7 cellular contexts compared by ENCODE assay signal in genomic region chr17:17780941-17781590, GRCh38. TPM values are rescaled to one million over a fixed set of nuclear protein-coding genes. Genes with fewer than 3 reads are reported as not detected.
DNase-seq lines count a peak whose midpoint lies in the region; ATAC-seq, FAIRE-seq and TF ChIP-seq lines count a peak whose summit lies in the region.

No MANE protein-coding gene starts in this region.

- ATAC-seq in GM19463 (IDR thresholded peaks at IDR 0.05; ENCODE audit: unreplicated experiment) (no peak), HG02798 (IDR thresholded peaks at IDR 0.05; ENCODE audit: poor library complexity, unreplicated experiment) (no peak)

- no peak for TF ChIP-seq CTCF in endothelial cell of umbilical vein (IDR thresholded peaks at IDR 0.05; ENCODE audit: extremely low read depth in 1 of 2, insufficient read depth in 1 of 2, low read depth in 1 of 2, low read length in 2 of 2)

- peaks cover 30% of the 10 kb centered on the region for H3K4me1 ChIP-seq in endothelial cell of umbilical vein (ENCODE audit: control insufficient read depth, extremely low read depth, insufficient read depth, low read length)

- H2AFZ ChIP-seq in endothelial cell of umbilical vein (ENCODE audit: low read depth, low read length), result no peak overlapping the region

- FAIRE-seq in endothelial cell of umbilical vein (lab: Jason Lieb, UNC), result no peak

- no peak overlapping the region for H3K27ac ChIP-seq in endothelial cell of umbilical vein (ENCODE audit: insufficient read depth, low read depth, low read length)

- no peak overlapping the region for H3K9ac ChIP-seq in endothelial cell of umbilical vein (replicated peaks; ENCODE audit: extremely low read depth, insufficient read depth, low read length)

- no peaks in the 10 kb centered on the region for H3K9me3 ChIP-seq in endothelial cell of umbilical vein (replicated peaks; ENCODE audit: control insufficient read depth, insufficient read depth, low read length)

- POLR2A ChIA-PET in endothelial cell of umbilical vein (lab: Charles Lee), result no interaction called here

- H4K20me1 ChIP-seq in endothelial cell of umbilical vein (replicated peaks; ENCODE audit: control insufficient read depth, extremely low read depth, insufficient read depth, low read length), result peaks cover 3% of the 10 kb centered on the region

- TF ChIP-seq POLR2A in endothelial cell of umbilical vein (IDR thresholded peaks at IDR 0.05; ENCODE audit: low read depth, low read length), result no peak

- H3K27me3 ChIP-seq in endothelial cell of umbilical vein (ENCODE audit: control insufficient read depth in 2 of 2, insufficient read depth in 2 of 2, low read length in 2 of 2), result no peaks in the 10 kb centered on the region

- H3K9me1 ChIP-seq in endothelial cell of umbilical vein (replicated peaks; ENCODE audit: control insufficient read depth, extremely low read depth, insufficient read depth, low read length), result no peaks in the 10 kb centered on the region

- H3K4me2 ChIP-seq in endothelial cell of umbilical vein (ENCODE audit: insufficient read depth, low read length), result no peak overlapping the region

- dilution Hi-C loops in endothelial cell of umbilical vein (cut with MboI; ENCODE audit: extremely low pct_ligation_motif_present, low sequenced_read_pairs), result no loop called here

- no TSS peak for BruUV-seq in endothelial cell of umbilical vein (replicated peaks; lab: Mats Ljungman, UMichigan)

- peaks cover 0 to 5% of the 10 kb centered on the region in 2 experiments for H3K36me3 ChIP-seq in endothelial cell of umbilical vein (ENCODE audit: control insufficient read depth in 2 of 2, extremely low read depth in 1 of 2, insufficient read depth in 2 of 2, low read length in 2 of 2)

- intact Hi-C loops in endothelial cell of umbilical vein (cut with micrococcal nuclease), result loop anchor here (5.0 kb wide), 1 partner anchor 54 kb away; no protein-coding TSS in a partner anchor

- CTCF ChIA-PET in endothelial cell of umbilical vein (lab: Charles Lee), result interaction anchor here (0.8 to 1.4 kb wide), 2 partner anchors 12 to 14 kb away, joined by 3 to 4 read pairs; no protein-coding TSS in a partner anchor

- DNase-seq in ELR (ENCODE audit: low read depth) (peak; percentile 67), NCI-H226 (peak; percentile 25), endothelial cell of umbilical vein (ENCODE audit: low read depth, low spot score) (peak; percentile 21), occipital lobe (lab: John Stamatoyannopoulos, UW) (peak; percentile 38), NOMO-1 (lab: John Stamatoyannopoulos, UW; ENCODE audit: unreplicated experiment in 2 of 2) (no peak)

- H3K4me3 ChIP-seq in endothelial cell of umbilical vein (replicated peaks in 1 of 3; ENCODE audit: insufficient read depth in 1 of 3, low read depth in 1 of 3, low read length in 3 of 3), result no peak overlapping the region

- peaks cover 2% of the 10 kb centered on the region for H3K79me2 ChIP-seq in endothelial cell of umbilical vein (ENCODE audit: control insufficient read depth, insufficient read depth, low read length)

TF ChIP-seq in endothelial cell of umbilical vein, 7 proteins besides CTCF, POLR2A, EP300 and RAD21:
- TF ChIP-seq EZH2 (IDR thresholded peaks at IDR 0.05; ENCODE audit: borderline replicate concordance, low read depth, low read length, severe bottlenecking) (no peak), FOS (IDR thresholded peaks at IDR 0.05; ENCODE audit: borderline replicate concordance, insufficient read depth, low read length) (no peak), MAX (IDR thresholded peaks at IDR 0.05; ENCODE audit: insufficient read depth, insufficient read length) (no peak), GATA2 (IDR thresholded peaks at IDR 0.05; ENCODE audit: insufficient read depth, insufficient read length, low read depth, low read length) (no peak), MYC (IDR thresholded peaks at IDR 0.05; ENCODE audit: low read depth, low read length) (no peak), JUN (IDR thresholded peaks at IDR 0.05; ENCODE audit: borderline replicate concordance, insufficient read depth, insufficient read length, low read depth) (no peak), POLR2AphosphoS5 (IDR thresholded peaks at IDR 0.05; ENCODE audit: insufficient read depth, low read depth, low read length) (no peak)

RNA-seq across cellular contexts. Expression of gene SREBF1, which starts 55.7 kb away (rescaled TPM):
- 109 and 117 TPM in 2 replicates for total RNA-seq in endothelial cell of umbilical vein
- polyA plus RNA-seq in endothelial cell of umbilical vein, result 50.4 and 66.3 TPM in 2 replicates
- polyA plus RNA-seq in endothelial cell of umbilical vein (2011; cell fraction: cytosol; rRNA removed), result 22.4 and 31.8 TPM in 2 replicates
- 139 and 174 TPM in 2 replicates for polyA plus RNA-seq in endothelial cell of umbilical vein (2011; cell fraction: nucleus; rRNA removed)
- polyA plus RNA-seq in endothelial cell of umbilical vein (2012), result 64.9 and 76.2 TPM in 2 replicates
- polyA minus RNA-seq in endothelial cell of umbilical vein, result 51.5 and 65.4 TPM in 2 replicates
- 114 TPM for polyA minus RNA-seq in endothelial cell of umbilical vein (2011; cell fraction: cytosol; rRNA and poly(A)+ RNA removed)
- polyA minus RNA-seq in endothelial cell of umbilical vein (2011; cell fraction: nucleus; rRNA and poly(A)+ RNA removed), result 78.3 and 98.8 TPM in 2 replicates
- 12.6 TPM for total RNA-seq in occipital lobe

Comparison
In these comparisons a context has a peak if more than half of its experiments do, and no peak if none do; other contexts are left out.
1. DNase-seq: peak in ELR (single experiment), NCI-H226 (single experiment), endothelial cell of umbilical vein (single experiment) and occipital lobe (single experiment); none in NOMO-1 (0 of 2).